1 cellular context compared by ENCODE assay signal in the genomic region with DNA sequence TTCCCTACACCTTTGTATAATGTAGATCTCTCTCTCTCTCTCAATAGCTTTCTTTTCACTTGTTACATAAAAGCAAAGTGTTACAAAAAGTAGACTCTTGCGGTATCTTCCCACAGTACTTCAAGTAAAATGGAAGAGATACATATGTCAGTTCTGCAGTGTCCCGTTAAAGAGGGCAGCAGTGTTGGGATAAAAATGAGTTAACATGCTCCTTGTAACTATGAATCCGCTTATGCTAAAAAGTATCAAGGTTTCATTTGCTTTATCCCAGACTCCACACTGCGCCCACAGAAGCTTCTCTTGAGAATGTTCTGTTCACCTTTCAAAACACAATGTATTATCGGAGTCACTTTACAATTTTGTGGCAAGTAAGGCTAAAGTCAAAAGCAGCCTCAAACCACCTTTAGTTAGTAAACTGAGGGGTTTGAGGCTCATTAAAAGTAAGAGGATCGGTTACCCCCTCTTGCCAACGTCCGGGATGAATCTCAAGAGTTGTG.
TF ChIP-seq lines count a peak whose summit lies in the region.

No MANE protein-coding gene starts in this region.

TF ChIP-seq in SK-N-SH, 30 proteins besides CTCF, POLR2A, EP300 and RAD21 (continued from another document):
- TF ChIP-seq, protein P1, sequence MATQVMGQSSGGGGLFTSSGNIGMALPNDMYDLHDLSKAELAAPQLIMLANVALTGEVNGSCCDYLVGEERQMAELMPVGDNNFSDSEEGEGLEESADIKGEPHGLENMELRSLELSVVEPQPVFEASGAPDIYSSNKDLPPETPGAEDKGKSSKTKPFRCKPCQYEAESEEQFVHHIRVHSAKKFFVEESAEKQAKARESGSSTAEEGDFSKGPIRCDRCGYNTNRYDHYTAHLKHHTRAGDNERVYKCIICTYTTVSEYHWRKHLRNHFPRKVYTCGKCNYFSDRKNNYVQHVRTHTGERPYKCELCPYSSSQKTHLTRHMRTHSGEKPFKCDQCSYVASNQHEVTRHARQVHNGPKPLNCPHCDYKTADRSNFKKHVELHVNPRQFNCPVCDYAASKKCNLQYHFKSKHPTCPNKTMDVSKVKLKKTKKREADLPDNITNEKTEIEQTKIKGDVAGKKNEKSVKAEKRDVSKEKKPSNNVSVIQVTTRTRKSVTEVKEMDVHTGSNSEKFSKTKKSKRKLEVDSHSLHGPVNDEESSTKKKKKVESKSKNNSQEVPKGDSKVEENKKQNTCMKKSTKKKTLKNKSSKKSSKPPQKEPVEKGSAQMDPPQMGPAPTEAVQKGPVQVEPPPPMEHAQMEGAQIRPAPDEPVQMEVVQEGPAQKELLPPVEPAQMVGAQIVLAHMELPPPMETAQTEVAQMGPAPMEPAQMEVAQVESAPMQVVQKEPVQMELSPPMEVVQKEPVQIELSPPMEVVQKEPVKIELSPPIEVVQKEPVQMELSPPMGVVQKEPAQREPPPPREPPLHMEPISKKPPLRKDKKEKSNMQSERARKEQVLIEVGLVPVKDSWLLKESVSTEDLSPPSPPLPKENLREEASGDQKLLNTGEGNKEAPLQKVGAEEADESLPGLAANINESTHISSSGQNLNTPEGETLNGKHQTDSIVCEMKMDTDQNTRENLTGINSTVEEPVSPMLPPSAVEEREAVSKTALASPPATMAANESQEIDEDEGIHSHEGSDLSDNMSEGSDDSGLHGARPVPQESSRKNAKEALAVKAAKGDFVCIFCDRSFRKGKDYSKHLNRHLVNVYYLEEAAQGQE (IDR thresholded peaks at IDR 0.05; ENCODE audit: low read depth, low read length), result no peak
- TF ChIP-seq TCF12 (IDR thresholded peaks at IDR 0.05), result no peak
TF ChIP-seq in SK-N-SH: peak in this region for 0.
